In the genomic region with DNA sequence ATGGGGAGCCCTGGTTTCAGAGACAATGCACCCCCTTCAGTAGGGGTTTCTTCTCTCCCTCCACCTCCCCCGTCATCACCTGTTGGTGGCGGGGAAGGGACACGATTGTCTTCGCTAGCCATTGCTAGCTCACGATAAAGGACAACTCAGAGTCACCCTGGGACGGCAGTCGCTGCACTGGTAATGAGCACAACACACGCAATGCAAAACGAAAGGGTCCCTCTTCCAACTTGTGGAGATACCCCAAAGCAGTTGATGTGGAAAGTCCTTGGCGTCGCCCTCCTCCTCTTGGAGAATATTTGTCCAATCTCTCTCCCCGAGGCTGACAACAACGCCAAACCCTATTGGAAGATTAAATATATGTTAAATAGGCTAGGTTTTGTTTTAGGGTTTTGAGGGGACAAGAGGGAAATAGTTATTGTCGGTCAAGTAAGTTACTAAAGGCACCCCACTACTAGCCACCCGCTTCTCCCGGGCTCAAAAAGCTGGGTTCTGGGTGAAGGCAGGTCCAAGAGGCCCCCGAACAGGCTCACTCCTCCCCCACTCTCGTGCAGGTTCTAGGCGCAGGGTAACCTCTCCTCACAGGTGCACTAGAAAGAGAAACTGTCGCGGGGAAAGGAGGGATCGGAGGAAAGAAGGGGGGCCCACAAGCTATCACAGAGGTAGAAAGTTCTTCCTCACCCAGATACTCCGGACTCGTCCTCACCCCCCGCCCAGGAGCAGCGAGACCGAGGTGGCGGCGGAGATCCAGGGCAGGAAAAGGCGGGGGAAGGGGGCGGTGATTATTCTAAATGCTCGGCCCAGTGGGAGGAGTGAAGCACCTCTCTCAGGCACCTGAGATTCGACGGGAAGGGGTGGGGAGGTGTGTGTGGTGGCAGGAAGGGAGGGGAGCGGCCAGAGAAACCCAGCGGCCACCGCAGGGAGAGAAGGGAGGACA, we compare ENCODE assay signal across 8 cellular contexts. TPM values are rescaled to one million over a fixed set of nuclear protein-coding genes. Genes with fewer than 3 reads are reported as not detected.
DNase-seq lines count a peak whose midpoint lies in the region; ATAC-seq, FAIRE-seq and TF ChIP-seq lines count a peak whose summit lies in the region.

A gene with protein sequence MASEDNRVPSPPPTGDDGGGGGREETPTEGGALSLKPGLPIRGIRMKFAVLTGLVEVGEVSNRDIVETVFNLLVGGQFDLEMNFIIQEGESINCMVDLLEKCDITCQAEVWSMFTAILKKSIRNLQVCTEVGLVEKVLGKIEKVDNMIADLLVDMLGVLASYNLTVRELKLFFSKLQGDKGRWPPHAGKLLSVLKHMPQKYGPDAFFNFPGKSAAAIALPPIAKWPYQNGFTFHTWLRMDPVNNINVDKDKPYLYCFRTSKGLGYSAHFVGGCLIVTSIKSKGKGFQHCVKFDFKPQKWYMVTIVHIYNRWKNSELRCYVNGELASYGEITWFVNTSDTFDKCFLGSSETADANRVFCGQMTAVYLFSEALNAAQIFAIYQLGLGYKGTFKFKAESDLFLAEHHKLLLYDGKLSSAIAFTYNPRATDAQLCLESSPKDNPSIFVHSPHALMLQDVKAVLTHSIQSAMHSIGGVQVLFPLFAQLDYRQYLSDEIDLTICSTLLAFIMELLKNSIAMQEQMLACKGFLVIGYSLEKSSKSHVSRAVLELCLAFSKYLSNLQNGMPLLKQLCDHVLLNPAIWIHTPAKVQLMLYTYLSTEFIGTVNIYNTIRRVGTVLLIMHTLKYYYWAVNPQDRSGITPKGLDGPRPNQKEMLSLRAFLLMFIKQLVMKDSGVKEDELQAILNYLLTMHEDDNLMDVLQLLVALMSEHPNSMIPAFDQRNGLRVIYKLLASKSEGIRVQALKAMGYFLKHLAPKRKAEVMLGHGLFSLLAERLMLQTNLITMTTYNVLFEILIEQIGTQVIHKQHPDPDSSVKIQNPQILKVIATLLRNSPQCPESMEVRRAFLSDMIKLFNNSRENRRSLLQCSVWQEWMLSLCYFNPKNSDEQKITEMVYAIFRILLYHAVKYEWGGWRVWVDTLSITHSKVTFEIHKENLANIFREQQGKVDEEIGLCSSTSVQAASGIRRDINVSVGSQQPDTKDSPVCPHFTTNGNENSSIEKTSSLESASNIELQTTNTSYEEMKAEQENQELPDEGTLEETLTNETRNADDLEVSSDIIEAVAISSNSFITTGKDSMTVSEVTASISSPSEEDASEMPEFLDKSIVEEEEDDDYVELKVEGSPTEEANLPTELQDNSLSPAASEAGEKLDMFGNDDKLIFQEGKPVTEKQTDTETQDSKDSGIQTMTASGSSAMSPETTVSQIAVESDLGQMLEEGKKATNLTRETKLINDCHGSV (N-terminal part only) (minus strand): TSS at position 764 of the 937 bp plus-strand sequence. CDS start 642 bp downstream, at position 122.

- WGBS in right cardiac atrium = under 1% methylated on average over 37 of the region's 37 CpGs

- intact Hi-C loops in right cardiac atrium (cut with DNase I) = loop anchor here in 1 of 4 donors (5.0 kb wide), 1 partner anchor 83 kb away; a partner anchor contains a TSS

- H3K9me3 ChIP-seq in right cardiac atrium (ENCODE audit: control insufficient read depth, low read length) = no peaks in the 10 kb centered on the region

- no peak for TF ChIP-seq CTCF in GM13976 (IDR thresholded peaks at IDR 0.05; ENCODE audit: borderline replicate concordance, control extremely low read depth, extremely low read depth, insufficient read depth, missing control alignments)

- no peak for FAIRE-seq in urothelium cell line (lab: Jason Lieb, UNC)

- no peaks in the 10 kb centered on the region for H3K27me3 ChIP-seq in right cardiac atrium (ENCODE audit: control insufficient read depth, insufficient read depth)

- DNase-seq in GM13976 (ENCODE audit: low spot score) (peak; percentile 81), NCI-H146 treated with DMSO at 0.1 percent for 48 hours (lab: John Stamatoyannopoulos, UW; ENCODE audit: unreplicated experiment) (peak; percentile 81), T-helper 2 cell (peak; percentile 68 to 90 (median 80)), amygdala (lab: John Stamatoyannopoulos, UW) (peak in 51 of 56 donors; percentile 2 to 82 (median 49)), right cardiac atrium (peak; percentile 55 to 87 (median 81)), pulmonary artery endothelial cell (ENCODE audit: low read depth, low spot score) (no peak), urothelium cell line (ENCODE audit: low spot score) (peak; percentile 79)

- H3K4me1 ChIP-seq in right cardiac atrium (ENCODE audit: control insufficient read depth, insufficient read depth, low read length) = peaks cover 2% of the 10 kb centered on the region

- H3K27ac ChIP-seq in right cardiac atrium (ENCODE audit: low read length) = peak within 1 kb of the TSS; percentile 72

- peak within 1 kb of the TSS; percentile 78 for H3K4me3 ChIP-seq in right cardiac atrium (ENCODE audit: low read length)

- in situ Hi-C loops in GM13976 (cut with MboI; ENCODE audit: low sequenced_read_pairs, unreplicated experiment) = no loop called here

- ATAC-seq in HG02884 (IDR thresholded peaks at IDR 0.05; ENCODE audit: unreplicated experiment) (peak; percentile 62), right cardiac atrium (peak; percentile 85 to 86)

RNA-seq across cellular contexts. Expression of the gene that starts here (rescaled TPM):
- 10 to 100 TPM; 22.1 to 29.9 (median 23.8) TPM for total RNA-seq in right cardiac atrium
- polyA plus RNA-seq in right cardiac atrium = 14.4 TPM
- 62.3 and 63.4 TPM in 2 replicates for total RNA-seq in pulmonary artery endothelial cell
